ENCODE assay signal across 1 cellular context in genomic region chr6:9623985-9624384, GRCh38.
TF ChIP-seq lines count a peak whose summit lies in the region.

No MANE protein-coding gene starts in this region.

TF ChIP-seq in SK-N-SH, 30 proteins besides CTCF, POLR2A, EP300 and RAD21 (continued from another document):
- TF ChIP-seq USF1 (IDR thresholded peaks at IDR 0.05; ENCODE audit: borderline replicate concordance, low read depth) (no peak), SIN3A (IDR thresholded peaks at IDR 0.05; ENCODE audit: borderline replicate concordance, low read depth, low read length) (no peak)
